In the genomic region with DNA sequence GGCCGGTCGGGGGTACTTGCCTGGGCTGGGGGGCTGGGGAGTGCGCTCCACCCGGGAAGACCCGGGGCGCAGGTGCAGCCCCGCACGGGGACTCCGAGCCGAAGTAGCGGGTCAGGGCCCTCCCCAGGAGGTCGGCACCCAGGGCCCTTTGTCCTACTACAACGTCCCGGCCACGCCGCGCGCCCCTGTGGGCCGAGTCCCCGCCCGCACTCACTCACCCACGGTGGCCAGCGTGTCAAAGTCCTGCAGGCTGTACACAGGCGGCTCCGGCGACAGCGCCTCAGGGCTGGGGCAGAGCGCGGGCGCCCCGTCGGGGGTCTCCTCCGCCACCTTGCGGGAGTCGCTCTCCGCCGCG, we compare ENCODE assay signal across 8 cellular contexts. TPM values are rescaled to one million over a fixed set of nuclear protein-coding genes. Genes with fewer than 3 reads are reported as not detected.
DNase-seq lines count a peak whose midpoint lies in the region; ATAC-seq and TF ChIP-seq lines count a peak whose summit lies in the region.

No MANE protein-coding gene starts in this region.

- CTCF ChIA-PET in HEK293 (lab: Yijun Ruan, JAX) = no interaction called here
- CTCF ChIA-PET in PC-3 (lab: Charles Lee) = no interaction called here

- H3K4me2 ChIP-seq in PC-3 (ENCODE audit: low read length) = peak overlapping the region; percentile 83

- H3F3A ChIP-seq in PC-3 (ENCODE audit: low read length, unreplicated experiment) = no peaks in the 10 kb centered on the region

- ATAC-seq in GM18517 (IDR thresholded peaks at IDR 0.05; ENCODE audit: unreplicated experiment) = peak; percentile 20
- peak; percentile 39 for ATAC-seq in PC-3
- peak; percentile 3 for ATAC-seq in omental fat pad (ENCODE audit: low FRiP score)
- ATAC-seq in HG02973 (IDR thresholded peaks at IDR 0.05; ENCODE audit: unreplicated experiment) = no peak

- TF ChIP-seq CTCF in HEK293 (tag by site-specific recombination; IDR thresholded peaks at IDR 0.05) (no peak), PC-3 (conservative IDR thresholded peaks at IDR 0.05; ENCODE audit: low read depth, low read length) (no peak), epithelial cell of esophagus (IDR thresholded peaks at IDR 0.05; ENCODE audit: insufficient read depth, low read depth, low read length, missing control alignments) (no peak), omental fat pad (IDR thresholded peaks at IDR 0.05) (no peak)

- H2AFZ ChIP-seq in PC-3 (ENCODE audit: low read length) = peak overlapping the region; percentile 60; the same call in 1 of the 2 replicates

- no peaks in the 10 kb centered on the region for H3K9me2 ChIP-seq in PC-3 (replicated peaks; ENCODE audit: low read length)

- no TSS peak for BruUV-seq in PC-3 (replicated peaks; lab: Mats Ljungman, UMichigan)

- H3K4me1 ChIP-seq in HEK293 (ENCODE audit: control insufficient read depth, insufficient read depth, low read length) (no peaks in the 10 kb centered on the region), PC-3 (ENCODE audit: insufficient read depth, low read length) (peaks cover 4% of the 10 kb centered on the region; the same call in 1 of the 2 replicates)

- POLR2A ChIA-PET in HEK293 (lab: Yijun Ruan, JAX) = no interaction called here
- POLR2A ChIA-PET in PC-3 (lab: Charles Lee; ENCODE audit: unreplicated experiment) = no interaction called here

- H3K9me3 ChIP-seq in HEK293 (ENCODE audit: control insufficient read depth, insufficient read depth, low read depth, low read length) (no peaks in the 10 kb centered on the region), PC-3 (ENCODE audit: low read length) (no peaks in the 10 kb centered on the region)

- H3K9ac ChIP-seq in PC-3 (ENCODE audit: low read length) = peak overlapping the region; percentile 66

- peak; percentile 1 for DNase-seq in PC-3
- DNase-seq in epithelial cell of esophagus (ENCODE audit: low read depth) = no peak
- DNase-seq in omental fat pad (ENCODE audit: low spot score) = no peak
- DNase-seq in H4 (ENCODE audit: low spot score) = no peak
- no peak for DNase-seq in DMS114 treated with DMSO at 0.1 percent for 48 hours (lab: John Stamatoyannopoulos, UW; ENCODE audit: unreplicated experiment)

- intact Hi-C loops in PC-3 (cut with micrococcal nuclease) = no loop called here

- peaks cover 41% of the 10 kb centered on the region for H3K79me2 ChIP-seq in PC-3 (ENCODE audit: low read length)

- H3K36me3 ChIP-seq in HEK293 (ENCODE audit: control insufficient read depth in 2 of 2, insufficient read depth in 1 of 2, low read length in 2 of 2) (no peaks in the 10 kb centered on the region), PC-3 (ENCODE audit: low read depth, low read length) (no peaks in the 10 kb centered on the region)

- no peaks in the 10 kb centered on the region for H4K20me1 ChIP-seq in PC-3 (ENCODE audit: low read length)

- H3K4me3 ChIP-seq in HEK293 (ENCODE audit: low read depth, low read length) (peak overlapping the region; percentile 55), PC-3 (ENCODE audit: low read length) (peak overlapping the region; percentile 77), epithelial cell of esophagus (ENCODE audit: low read length) (peak overlapping the region; percentile 63)

- H3K27me3 ChIP-seq in PC-3 (ENCODE audit: low read length) = no peaks in the 10 kb centered on the region

- H3K27ac ChIP-seq in HEK293 (ENCODE audit: extremely low read depth, low read depth, low read length) (no peak overlapping the region), PC-3 (ENCODE audit: low read length) (no peak overlapping the region)

TF ChIP-seq in HEK293, 187 proteins besides CTCF, POLR2A, EP300 and RAD21:
- TF ChIP-seq ZSCAN16 (tag by site-specific recombination; IDR thresholded peaks at IDR 0.05) = no peak
- TF ChIP-seq ZNF366 (tag by site-specific recombination; conservative IDR thresholded peaks at IDR 0.05) = no peak
- no peak for TF ChIP-seq ZSCAN23 (tag by site-specific recombination; IDR thresholded peaks at IDR 0.05)
- TF ChIP-seq, protein P1, sequence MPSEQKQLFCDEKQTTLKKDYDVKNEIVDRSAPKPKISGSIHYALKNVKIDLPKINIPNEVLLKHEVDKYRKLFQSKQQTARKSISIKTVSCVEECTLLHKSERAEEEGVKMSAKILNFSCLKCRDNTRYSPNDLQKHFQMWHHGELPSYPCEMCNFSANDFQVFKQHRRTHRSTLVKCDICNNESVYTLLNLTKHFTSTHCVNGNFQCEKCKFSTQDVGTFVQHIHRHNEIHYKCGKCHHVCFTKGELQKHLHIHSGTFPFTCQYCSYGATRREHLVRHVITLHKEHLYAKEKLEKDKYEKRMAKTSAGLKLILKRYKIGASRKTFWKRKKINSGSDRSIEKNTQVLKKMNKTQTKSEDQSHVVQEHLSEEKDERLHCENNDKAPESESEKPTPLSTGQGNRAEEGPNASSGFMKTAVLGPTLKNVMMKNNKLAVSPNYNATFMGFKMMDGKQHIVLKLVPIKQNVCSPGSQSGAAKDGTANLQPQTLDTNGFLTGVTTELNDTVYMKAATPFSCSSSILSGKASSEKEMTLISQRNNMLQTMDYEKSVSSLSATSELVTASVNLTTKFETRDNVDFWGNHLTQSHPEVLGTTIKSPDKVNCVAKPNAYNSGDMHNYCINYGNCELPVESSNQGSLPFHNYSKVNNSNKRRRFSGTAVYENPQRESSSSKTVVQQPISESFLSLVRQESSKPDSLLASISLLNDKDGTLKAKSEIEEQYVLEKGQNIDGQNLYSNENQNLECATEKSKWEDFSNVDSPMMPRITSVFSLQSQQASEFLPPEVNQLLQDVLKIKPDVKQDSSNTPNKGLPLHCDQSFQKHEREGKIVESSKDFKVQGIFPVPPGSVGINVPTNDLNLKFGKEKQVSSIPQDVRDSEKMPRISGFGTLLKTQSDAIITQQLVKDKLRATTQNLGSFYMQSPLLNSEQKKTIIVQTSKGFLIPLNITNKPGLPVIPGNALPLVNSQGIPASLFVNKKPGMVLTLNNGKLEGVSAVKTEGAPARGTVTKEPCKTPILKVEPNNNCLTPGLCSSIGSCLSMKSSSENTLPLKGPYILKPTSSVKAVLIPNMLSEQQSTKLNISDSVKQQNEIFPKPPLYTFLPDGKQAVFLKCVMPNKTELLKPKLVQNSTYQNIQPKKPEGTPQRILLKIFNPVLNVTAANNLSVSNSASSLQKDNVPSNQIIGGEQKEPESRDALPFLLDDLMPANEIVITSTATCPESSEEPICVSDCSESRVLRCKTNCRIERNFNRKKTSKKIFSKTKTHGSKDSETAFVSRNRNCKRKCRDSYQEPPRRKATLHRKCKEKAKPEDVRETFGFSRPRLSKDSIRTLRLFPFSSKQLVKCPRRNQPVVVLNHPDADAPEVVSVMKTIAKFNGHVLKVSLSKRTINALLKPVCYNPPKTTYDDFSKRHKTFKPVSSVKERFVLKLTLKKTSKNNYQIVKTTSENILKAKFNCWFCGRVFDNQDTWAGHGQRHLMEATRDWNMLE (tag by site-specific recombination; conservative IDR thresholded peaks at IDR 0.05; ENCODE audit: low read depth) = no peak
- no peak for TF ChIP-seq KLF9 (tag by site-specific recombination; IDR thresholded peaks at IDR 0.05; ENCODE audit: low read depth)
- TF ChIP-seq, protein P2, sequence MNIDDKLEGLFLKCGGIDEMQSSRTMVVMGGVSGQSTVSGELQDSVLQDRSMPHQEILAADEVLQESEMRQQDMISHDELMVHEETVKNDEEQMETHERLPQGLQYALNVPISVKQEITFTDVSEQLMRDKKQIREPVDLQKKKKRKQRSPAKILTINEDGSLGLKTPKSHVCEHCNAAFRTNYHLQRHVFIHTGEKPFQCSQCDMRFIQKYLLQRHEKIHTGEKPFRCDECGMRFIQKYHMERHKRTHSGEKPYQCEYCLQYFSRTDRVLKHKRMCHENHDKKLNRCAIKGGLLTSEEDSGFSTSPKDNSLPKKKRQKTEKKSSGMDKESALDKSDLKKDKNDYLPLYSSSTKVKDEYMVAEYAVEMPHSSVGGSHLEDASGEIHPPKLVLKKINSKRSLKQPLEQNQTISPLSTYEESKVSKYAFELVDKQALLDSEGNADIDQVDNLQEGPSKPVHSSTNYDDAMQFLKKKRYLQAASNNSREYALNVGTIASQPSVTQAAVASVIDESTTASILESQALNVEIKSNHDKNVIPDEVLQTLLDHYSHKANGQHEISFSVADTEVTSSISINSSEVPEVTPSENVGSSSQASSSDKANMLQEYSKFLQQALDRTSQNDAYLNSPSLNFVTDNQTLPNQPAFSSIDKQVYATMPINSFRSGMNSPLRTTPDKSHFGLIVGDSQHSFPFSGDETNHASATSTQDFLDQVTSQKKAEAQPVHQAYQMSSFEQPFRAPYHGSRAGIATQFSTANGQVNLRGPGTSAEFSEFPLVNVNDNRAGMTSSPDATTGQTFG (tag by site-specific recombination; IDR thresholded peaks at IDR 0.05; ENCODE audit: borderline replicate concordance) = no peak
- TF ChIP-seq ZEB2 (tag by site-specific recombination; IDR thresholded peaks at IDR 0.05) = no peak
- TF ChIP-seq EGR2 (tag by site-specific recombination; IDR thresholded peaks at IDR 0.05; ENCODE audit: low read depth) = no peak
- no peak for TF ChIP-seq ZNF274 (IDR thresholded peaks at IDR 0.05; ENCODE audit: low read length)
- TF ChIP-seq ZNF274 (tag by site-specific recombination; IDR thresholded peaks at IDR 0.05; ENCODE audit: borderline replicate concordance) = no peak
- TF ChIP-seq ZNF146 (tag by site-specific recombination; IDR thresholded peaks at IDR 0.05) = no peak
- TF ChIP-seq ZBTB1 (tag by site-specific recombination; IDR thresholded peaks at IDR 0.05) = no peak
- no peak for TF ChIP-seq ZBTB48 (tag by site-specific recombination; IDR thresholded peaks at IDR 0.05)

RNA-seq across cellular contexts. Expression of a gene that starts 0.6 kb away (rescaled TPM):
- total RNA-seq in PC-3 (2014; rRNA removed) = 12.2 and 22.2 TPM in 2 replicates
- 10 to 100 TPM in 3 of 4 donors, 1 to 10 TPM in 1; 8.9 to 31.4 (median 17.5) TPM for total RNA-seq in omental fat pad
- 5.4 and 20.4 TPM in 2 replicates for total RNA-seq in H4 (2014; rRNA removed; shearing (Covaris generic))
